Comparison of ENCODE assay signal across 8 cellular contexts in the genomic region with DNA sequence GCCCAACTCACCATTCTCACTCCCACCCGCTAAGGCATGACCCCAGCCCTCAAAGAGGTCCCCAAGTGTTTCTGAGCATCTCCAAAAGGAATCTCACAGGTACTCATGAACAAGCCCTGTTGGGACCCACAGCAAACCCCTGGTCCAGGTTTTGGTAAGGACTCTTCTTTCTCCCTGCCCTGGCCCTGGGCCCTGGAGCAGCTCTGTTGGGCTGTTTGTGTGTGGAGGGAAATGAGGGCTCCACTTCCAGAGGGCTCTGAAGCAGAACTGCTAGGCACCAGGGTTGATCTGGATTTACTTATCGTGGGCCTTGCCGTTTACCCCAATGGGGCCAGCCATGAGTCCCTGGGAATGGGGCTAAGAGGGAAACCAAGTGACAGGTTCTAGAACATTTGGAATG.
"Had no signal": no experiment of that assay in that cellular context is flagged by ENCODE, and none has a peak within 500 bp of the region (broad histone marks: within the 10 kb centered on the region; RNA-seq: fewer than 3 reads in every experiment).

No MANE protein-coding gene starts in this region.

- H3K36me3 ChIP-seq: HAP-1 had no signal

- H3K27ac ChIP-seq: GM23248 had no signal

- H2AFZ ChIP-seq: GM23248, GM23338 had no signal

- H3K4me1 ChIP-seq: HAP-1 had no signal

- DNase-seq: GM23248, GOT3, H7, H9, HCEC 1CT, HFFc6 had no signal

- H3K4me3 ChIP-seq: GM23248, GM23338, HAP-1 had no signal

- H3K4me2 ChIP-seq: GM23338 had no signal

- H3K9ac ChIP-seq: GM23248 had no signal
